31 cellular contexts compared by ENCODE assay signal in genomic region chr3:184641430-184641829, GRCh38.
"Had no signal": no experiment of that assay in that cellular context is flagged by ENCODE, and none has a peak within 500 bp of the region (broad histone marks: within the 10 kb centered on the region; RNA-seq: fewer than 3 reads in every experiment).

No MANE protein-coding gene starts in this region.

- H3K4me3 Mint-ChIP-seq: naive thymus-derived CD8-positive, alpha-beta T cell; natural killer cell treated with Interleukin-12 subunit alpha and Interleukin-12 subunit beta and Interleukin-15 and Interleukin-18, amount 100 ng/mL, for 72 hours; nephron progenitor cell; neural crest cell; stimulated activated memory B cell treated with anti-CD40 and anti-IgM and Interleukin-4, amounts not matched to agents 10 μg/mL and 1 μg/mL and 100 μg/mL, for 72 hours; stimulated activated naive CD8-positive, alpha-beta T cell treated with anti-CD3 and anti-CD28 coated beads, Interleukin-15, amount 100 ng/mL, for 72 hours; type B pancreatic cell had no signal

- H3K4me2 ChIP-seq: smooth muscle cell had no signal

- H3K9me3 ChIP-seq: ovary, psoas muscle, spleen, suprapubic skin, testis, tibial artery, transverse colon, upper lobe of right lung, uterus had no signal

- H3K27ac Mint-ChIP-seq: natural killer cell treated with Interleukin-12 subunit alpha and Interleukin-12 subunit beta and Interleukin-15 and Interleukin-18, amount 100 ng/mL, for 72 hours; progenitor cell of endocrine pancreas; stimulated activated memory B cell treated with anti-CD40 and anti-IgM and Interleukin-4, amounts not matched to agents 10 μg/mL and 1 μg/mL and 100 μg/mL, for 72 hours; stimulated activated naive CD8-positive, alpha-beta T cell treated with anti-CD3 and anti-CD28 coated beads, Interleukin-15, amount 100 ng/mL, for 72 hours; type B pancreatic cell had no signal

- H2AFZ ChIP-seq: parathyroid adenoma had no signal

- H3K27me3 ChIP-seq: ovary, spleen, suprapubic skin, testis, transverse colon, upper lobe of right lung, uterus had no signal

- H3K27ac ChIP-seq: ovary, parathyroid adenoma, psoas muscle, skin epidermis, spleen, suprapubic skin, testis, tibial artery, transverse colon, upper lobe of right lung, uterus had no signal

- H3K9me3 Mint-ChIP-seq: natural killer cell treated with Interleukin-12 subunit alpha and Interleukin-12 subunit beta and Interleukin-15 and Interleukin-18, amount 100 ng/mL, for 72 hours; nephron progenitor cell; neural crest cell; stimulated activated memory B cell treated with anti-CD40 and anti-IgM and Interleukin-4, amounts not matched to agents 10 μg/mL and 1 μg/mL and 100 μg/mL, for 72 hours; type B pancreatic cell had no signal

- ATAC-seq: naive thymus-derived CD8-positive, alpha-beta T cell; natural killer cell treated with Interleukin-12 subunit alpha and Interleukin-12 subunit beta and Interleukin-15 and Interleukin-18, amount 100 ng/mL, for 72 hours; psoas muscle; right cardiac atrium; sciatic nerve; stimulated activated memory B cell treated with anti-CD40 and anti-IgM and Interleukin-4, amounts not matched to agents 10 μg/mL and 1 μg/mL and 100 μg/mL, for 72 hours; stimulated activated naive CD8-positive, alpha-beta T cell treated with anti-CD3 and anti-CD28 coated beads, Interleukin-15, amount 100 ng/mL, for 72 hours; stimulated activated naive CD8-positive, alpha-beta T cell treated with anti-CD3 and anti-CD28 coated beads, Interleukin-15, Interleukin-2, amounts not matched to agents 100 U/mL and 50 U/mL, for 24 hours; upper lobe of right lung had no signal

- H3K36me3 ChIP-seq: ovary, spleen, suprapubic skin, tibial artery, transverse colon, upper lobe of right lung, uterus had no signal

- H3K79me2 ChIP-seq: parathyroid adenoma had no signal

- H3K9ac ChIP-seq: parathyroid adenoma had no signal

- H3K4me1 Mint-ChIP-seq: stimulated activated memory B cell treated with anti-CD40 and anti-IgM and Interleukin-4, amounts not matched to agents 10 μg/mL and 1 μg/mL and 100 μg/mL, for 72 hours; stimulated activated naive CD8-positive, alpha-beta T cell treated with anti-CD3 and anti-CD28 coated beads, Interleukin-15, amount 100 ng/mL, for 72 hours had no signal

- H3K4me1 ChIP-seq: parathyroid adenoma, psoas muscle, testis, upper lobe of right lung, uterus had no signal

- DNase-seq: naive thymus-derived CD8-positive, alpha-beta T cell; nephron progenitor cell; occipital lobe; ovary; spleen; stimulated activated CD4-positive, alpha-beta T cell treated with anti-CD3 and anti-CD28 coated beads, Interleukin-12 subunit alpha, Interleukin-12 subunit beta, amount 100 ng/mL, for 4 hours; stimulated activated CD4-positive, alpha-beta T cell treated with anti-CD3 and anti-CD28 coated beads, Interleukin-1b, Interleukin-23, amount 100 ng/mL, for 48 hours; stimulated activated CD4-positive, alpha-beta T cell treated with anti-CD3 and anti-CD28 coated beads, Interleukin-4, amount 100 ng/mL, for 1 hour; stimulated activated CD4-positive, alpha-beta T cell treated with anti-CD3 and anti-CD28 coated beads, Interleukin-4, amount 100 ng/mL, for 4 hours; stimulated activated CD8-positive, alpha-beta memory T cell treated with anti-CD3 and anti-CD28 coated beads, Interleukin-4, amount 100 ng/mL, for 48 hours; stimulated activated naive CD4-positive, alpha-beta T cell; stimulated activated naive CD8-positive, alpha-beta T cell treated with anti-CD3 and anti-CD28 coated beads, Interleukin-15, amount 100 ng/mL, for 72 hours; stimulated activated naive CD8-positive, alpha-beta T cell treated with anti-CD3 and anti-CD28 coated beads, Interleukin-15, Interleukin-2, amounts not matched to agents 100 U/mL and 50 U/mL, for 24 hours; substantia nigra; testis; tibial artery; transverse colon; upper lobe of right lung; uterus had no signal

- H3K27me3 Mint-ChIP-seq: naive thymus-derived CD8-positive, alpha-beta T cell; stimulated activated naive CD8-positive, alpha-beta T cell treated with anti-CD3 and anti-CD28 coated beads, Interleukin-15, amount 100 ng/mL, for 72 hours; type B pancreatic cell had no signal

- H3K4me3 ChIP-seq: ovary, psoas muscle, skin epidermis, smooth muscle cell, spleen, suprapubic skin, testis, tibial artery, transverse colon, upper lobe of right lung, uterus had no signal

- H3K36me3 Mint-ChIP-seq: naive thymus-derived CD8-positive, alpha-beta T cell; natural killer cell treated with Interleukin-12 subunit alpha and Interleukin-12 subunit beta and Interleukin-15 and Interleukin-18, amount 100 ng/mL, for 72 hours; type B pancreatic cell had no signal
